13 cellular contexts compared by ENCODE assay signal in the genomic region with DNA sequence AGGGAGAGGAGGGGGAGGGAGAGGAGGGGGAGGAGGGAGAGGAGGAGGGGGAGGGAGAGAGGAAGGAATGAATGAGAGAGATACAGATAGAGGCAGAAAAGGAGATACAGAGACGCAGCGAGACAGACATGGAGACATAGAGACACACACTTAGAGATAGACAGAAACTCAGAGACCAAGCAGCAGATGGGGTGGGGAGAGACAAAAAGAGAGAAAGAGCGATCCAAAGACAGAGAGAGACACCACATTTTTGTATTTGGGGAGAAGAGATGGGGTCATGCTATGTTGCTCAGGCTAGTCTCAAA. TPM values are rescaled to one million over a fixed set of nuclear protein-coding genes. Genes with fewer than 3 reads are reported as not detected.
DNase-seq lines count a peak whose midpoint lies in the region; ATAC-seq lines count a peak whose summit lies in the region.
"Had no signal": no experiment of that assay in that cellular context is flagged by ENCODE, and none has a peak within 500 bp of the region (broad histone marks: within the 10 kb centered on the region; RNA-seq: fewer than 3 reads in every experiment).

No MANE protein-coding gene starts in this region.

- no peak overlapping the region for H4K8ac ChIP-seq in mesendoderm (ENCODE audit: low read depth, low read length)

- H3K9ac ChIP-seq in HUES6 (ENCODE audit: low read length) (no peak overlapping the region), mesendoderm (ENCODE audit: low read length) (no peak overlapping the region)

- no peak for ATAC-seq in CD4-positive, CD25-positive, alpha-beta regulatory T cell (ENCODE audit: low read depth in 2 of 2)
- ATAC-seq in activated naive CD8-positive, alpha-beta T cell treated with anti-CD3 and anti-CD28 coated beads, Interleukin-2, amount 50 U/mL, for 24 hours, result no peak
- ATAC-seq in HG02970 (IDR thresholded peaks at IDR 0.05; ENCODE audit: low FRiP score, unreplicated experiment) (no peak), HG02610 (IDR thresholded peaks at IDR 0.05; ENCODE audit: unreplicated experiment) (no peak)

- no peak overlapping the region for H2AK5ac ChIP-seq in mesendoderm (ENCODE audit: low read length)

- H3K4me2 ChIP-seq in mesendoderm (ENCODE audit: low read length), result peak overlapping the region; percentile 34

- no peak overlapping the region for H2BK5ac ChIP-seq in mesendoderm (ENCODE audit: low read length)

- peak overlapping the region; percentile 16 to 78 (median 57) for H3K4me3 Mint-ChIP-seq in CD4-positive, CD25-positive, alpha-beta regulatory T cell
- peak overlapping the region; percentile 41 for H3K4me3 Mint-ChIP-seq in activated naive CD8-positive, alpha-beta T cell treated with anti-CD3 and anti-CD28 coated beads, Interleukin-2, amount 50 U/mL, for 24 hours

- H4K5ac ChIP-seq in mesendoderm (ENCODE audit: low read length), result no peak overlapping the region

- peaks cover 37% of the 10 kb centered on the region for H3K4me1 ChIP-seq in CD4-positive, CD25-positive, alpha-beta regulatory T cell (ENCODE audit: control insufficient read depth, insufficient read depth, low read length, poor library complexity, severe bottlenecking)
- H3K4me1 ChIP-seq in HUES6 (ENCODE audit: control insufficient read depth, insufficient read depth, low read length) (peaks cover 10% of the 10 kb centered on the region; the same call in 1 of the 2 replicates), mesendoderm (ENCODE audit: control insufficient read depth, low read depth, low read length) (no peaks in the 10 kb centered on the region)

- no peaks in the 10 kb centered on the region for H3K9me3 ChIP-seq in CD4-positive, CD25-positive, alpha-beta regulatory T cell (ENCODE audit: control insufficient read depth in 2 of 2, low read length in 2 of 2)
- peaks cover 5% of the 10 kb centered on the region; the same call in 1 of the 2 replicates for H3K9me3 ChIP-seq in HUES6 (ENCODE audit: control insufficient read depth, insufficient read depth, low read depth, low read length)
- H3K9me3 ChIP-seq: adrenal gland, upper lobe of left lung had no signal

- WGBS in mesendoderm (ENCODE audit: extremely low coverage, insufficient coverage, low lambda C conversion rate), result no CpG with 5 or more reads among the region's 3 CpGs

- H3K36me3 ChIP-seq in CD4-positive, CD25-positive, alpha-beta regulatory T cell (ENCODE audit: control insufficient read depth, insufficient read depth, low read length), result no peaks in the 10 kb centered on the region
- H3K36me3 ChIP-seq in HUES6 (ENCODE audit: control insufficient read depth, insufficient read depth, low read length) (no peaks in the 10 kb centered on the region), mesendoderm (ENCODE audit: control insufficient read depth, insufficient read depth, low read length) (no peaks in the 10 kb centered on the region)
- H3K36me3 ChIP-seq: adrenal gland, upper lobe of left lung had no signal

- peak overlapping the region; percentile 16 for H3K27ac ChIP-seq in CD4-positive, CD25-positive, alpha-beta regulatory T cell (ENCODE audit: insufficient read depth, low read length, poor library complexity, severe bottlenecking)
- H3K27ac ChIP-seq in HUES6 (ENCODE audit: low read depth, low read length), result no peak overlapping the region
- no peak overlapping the region for H3K27ac ChIP-seq in mesendoderm (ENCODE audit: low read depth, low read length)
- H3K27ac ChIP-seq in substantia nigra (ENCODE audit: low read depth, low read length, poor library complexity, severe bottlenecking), result no peak overlapping the region

- H3K79me2 ChIP-seq in mesendoderm (ENCODE audit: control insufficient read depth, insufficient read depth, low read length), result no peaks in the 10 kb centered on the region

- peaks cover 0 to 2% (median 0%) of the 10 kb centered on the region in 7 donors for H3K9me3 Mint-ChIP-seq in CD4-positive, CD25-positive, alpha-beta regulatory T cell
- H3K9me3 Mint-ChIP-seq in activated naive CD8-positive, alpha-beta T cell treated with anti-CD3 and anti-CD28 coated beads, Interleukin-2, amount 50 U/mL, for 24 hours, result no peaks in the 10 kb centered on the region

- H3K36me3 Mint-ChIP-seq in CD4-positive, CD25-positive, alpha-beta regulatory T cell, result no peaks in the 10 kb centered on the region
- H3K36me3 Mint-ChIP-seq in activated naive CD8-positive, alpha-beta T cell treated with anti-CD3 and anti-CD28 coated beads, Interleukin-2, amount 50 U/mL, for 24 hours (ENCODE audit: low read depth), result no peaks in the 10 kb centered on the region

- H2BK120ac ChIP-seq in mesendoderm (ENCODE audit: low read depth, low read length), result no peak overlapping the region

- peaks cover 12 to 62% (median 30%) of the 10 kb centered on the region in 4 donors for H3K4me1 Mint-ChIP-seq in CD4-positive, CD25-positive, alpha-beta regulatory T cell
- H3K4me1 Mint-ChIP-seq in activated naive CD8-positive, alpha-beta T cell treated with anti-CD3 and anti-CD28 coated beads, Interleukin-2, amount 50 U/mL, for 24 hours, result peaks cover 36% of the 10 kb centered on the region

- H3K18ac ChIP-seq in mesendoderm (ENCODE audit: low read length), result no peak overlapping the region

- no peak overlapping the region for H2BK15ac ChIP-seq in mesendoderm (replicated peaks; ENCODE audit: low read depth)

- H3K27ac Mint-ChIP-seq in CD4-positive, CD25-positive, alpha-beta regulatory T cell, result peak overlapping the region; percentile 12 to 98 (median 88)
- no peak overlapping the region for H3K27ac Mint-ChIP-seq in activated naive CD8-positive, alpha-beta T cell treated with anti-CD3 and anti-CD28 coated beads, Interleukin-2, amount 50 U/mL, for 24 hours

- H3K79me1 ChIP-seq in mesendoderm (ENCODE audit: low read length), result no peaks in the 10 kb centered on the region

- peak in 1 of 3 donors; percentile 25 for DNase-seq in CD4-positive, CD25-positive, alpha-beta regulatory T cell
- no peak for DNase-seq in activated naive CD8-positive, alpha-beta T cell treated with anti-CD3 and anti-CD28 coated beads, Interleukin-2, amount 50 U/mL, for 24 hours
- no peak for DNase-seq in mesendoderm
- DNase-seq in substantia nigra (lab: John Stamatoyannopoulos, UW), result no peak
- DNase-seq in epidermal melanocyte (ENCODE audit: insufficient read length, low spot score), result no peak
- DNase-seq: NCI-H1436 treated with DMSO at 0.1 percent for 48 hours had no signal

- no peaks in the 10 kb centered on the region for H3K27me3 ChIP-seq in CD4-positive, CD25-positive, alpha-beta regulatory T cell (ENCODE audit: control insufficient read depth, insufficient read depth, low read length)
- H3K27me3 ChIP-seq in HUES6 (ENCODE audit: control insufficient read depth, insufficient read depth, low read length) (no peaks in the 10 kb centered on the region), mesendoderm (ENCODE audit: insufficient read depth, low read length, poor library complexity) (no peaks in the 10 kb centered on the region)
- H3K27me3 ChIP-seq: adrenal gland, upper lobe of left lung had no signal

- H3K23ac ChIP-seq in mesendoderm (ENCODE audit: low read length), result no peak overlapping the region

- peak overlapping the region; percentile 76 for H3K56ac ChIP-seq in mesendoderm (ENCODE audit: low read length)

- no peak overlapping the region for H3K4ac ChIP-seq in mesendoderm (ENCODE audit: low read depth, low read length)

- H3K27me3 Mint-ChIP-seq in CD4-positive, CD25-positive, alpha-beta regulatory T cell, result no peaks in the 10 kb centered on the region
- H3K27me3 Mint-ChIP-seq in activated naive CD8-positive, alpha-beta T cell treated with anti-CD3 and anti-CD28 coated beads, Interleukin-2, amount 50 U/mL, for 24 hours, result no peaks in the 10 kb centered on the region

- H3K4me3 ChIP-seq in CD4-positive, CD25-positive, alpha-beta regulatory T cell (ENCODE audit: low read depth, low read length), result no peak overlapping the region
- H3K4me3 ChIP-seq in HUES6 (ENCODE audit: low read depth, low read length), result peak overlapping the region; percentile 5; the same call in 1 of the 2 replicates
- H3K4me3 ChIP-seq in mesendoderm (ENCODE audit: low read length), result no peak overlapping the region

RNA-seq across cellular contexts. Expression of a gene that starts 0.9 kb away (rescaled TPM):
- total RNA-seq in CD4-positive, CD25-positive, alpha-beta regulatory T cell, result 10.4 TPM
- 1 to 10 TPM; 4.1 to 6.3 (median 5.2) TPM for polyA plus RNA-seq in CD4-positive, CD25-positive, alpha-beta regulatory T cell
- 29.3 TPM for polyA plus RNA-seq in mesendoderm (2013, experiment 1 of 2)
- polyA plus RNA-seq in mesendoderm (2013, experiment 2 of 2), result 31.9 TPM
- total RNA-seq: Daoy had no signal

RNA-seq across cellular contexts. Expression of a gene that starts 9.7 kb away (rescaled TPM):
- total RNA-seq in CD4-positive, CD25-positive, alpha-beta regulatory T cell, result 37.7 TPM
- 10 to 100 TPM; 71.2 to 96.6 (median 85.8) TPM for polyA plus RNA-seq in CD4-positive, CD25-positive, alpha-beta regulatory T cell
- polyA plus RNA-seq in mesendoderm (2013, experiment 1 of 2), result 2.0 TPM
- polyA plus RNA-seq in mesendoderm (2013, experiment 2 of 2), result 1.9 TPM

RNA-seq across cellular contexts. Expression of a gene that starts 26.0 kb away (rescaled TPM):
- 2.3 TPM for total RNA-seq in CD4-positive, CD25-positive, alpha-beta regulatory T cell
- under 1 TPM in 2 of 4 donors, not detected in 2; 0.21 to 0.30 TPM for polyA plus RNA-seq in CD4-positive, CD25-positive, alpha-beta regulatory T cell
- 0.04 TPM for polyA plus RNA-seq in mesendoderm (2013, experiment 1 of 2)
- polyA plus RNA-seq in mesendoderm (2013, experiment 2 of 2), result 0.07 TPM
- total RNA-seq: Daoy, kidney epithelial cell had no signal

RNA-seq across cellular contexts. Expression of a gene that starts 27.6 kb away (rescaled TPM):
- total RNA-seq in CD4-positive, CD25-positive, alpha-beta regulatory T cell, result 13.0 TPM
- 1 to 10 TPM; 4.8 to 8.4 (median 7.5) TPM for polyA plus RNA-seq in CD4-positive, CD25-positive, alpha-beta regulatory T cell
- polyA plus RNA-seq in mesendoderm (2013, experiment 1 of 2), result 19.4 TPM
- polyA plus RNA-seq in mesendoderm (2013, experiment 2 of 2), result 20.6 TPM

RNA-seq across cellular contexts. Expression of a gene that starts 27.9 kb away (rescaled TPM):
- 1,690 TPM for total RNA-seq in CD4-positive, CD25-positive, alpha-beta regulatory T cell
- 1,000 to 10,000 TPM; 1,618 to 2,428 (median 2,131) TPM for polyA plus RNA-seq in CD4-positive, CD25-positive, alpha-beta regulatory T cell
- polyA plus RNA-seq in mesendoderm (2013, experiment 1 of 2), result 1,890 TPM
- polyA plus RNA-seq in mesendoderm (2013, experiment 2 of 2), result 1,896 TPM
